ENCODE assay signal across 20 cellular contexts in the genomic region with DNA sequence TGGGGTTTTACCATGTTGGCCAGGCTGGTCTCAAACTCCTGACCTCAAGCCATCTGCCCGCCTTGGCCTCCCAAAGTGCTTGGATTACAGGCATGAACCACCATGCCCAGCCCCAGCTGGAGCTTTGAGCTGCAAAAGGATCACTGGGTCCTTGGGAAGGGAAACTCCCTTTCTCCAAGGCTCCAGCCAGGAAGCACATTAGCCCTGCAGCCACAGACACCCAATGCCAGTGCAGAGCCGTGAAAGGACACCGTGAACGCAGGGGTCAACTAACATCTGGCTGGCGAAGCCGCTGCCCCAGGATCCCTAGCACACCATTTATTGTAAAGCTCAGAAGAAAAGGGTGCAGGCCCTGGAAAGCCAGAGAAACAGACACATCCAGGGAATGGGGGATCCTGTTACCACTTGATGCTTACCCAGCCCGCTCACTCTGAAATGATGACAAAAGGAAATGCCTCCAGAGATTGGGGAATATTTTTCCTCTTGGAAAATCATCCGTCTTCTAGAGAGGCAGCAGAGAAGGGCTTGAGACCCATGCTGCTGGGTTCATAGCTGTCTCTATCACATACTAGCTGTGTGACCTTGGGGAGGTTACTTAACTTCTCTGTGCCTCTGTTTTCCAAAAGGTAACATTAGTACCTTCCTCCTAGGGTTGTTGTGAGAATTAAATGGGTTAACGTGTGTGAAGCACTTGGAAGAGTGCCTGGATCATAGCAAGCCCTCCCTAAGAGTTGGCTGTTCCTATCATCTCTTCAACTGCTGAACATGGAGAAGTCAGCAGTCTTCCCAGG. TPM values are rescaled to one million over a fixed set of nuclear protein-coding genes. Genes with fewer than 3 reads are reported as not detected.
"Had no signal": no experiment of that assay in that cellular context is flagged by ENCODE, and none has a peak within 500 bp of the region (broad histone marks: within the 10 kb centered on the region; RNA-seq: fewer than 3 reads in every experiment).

No MANE protein-coding gene starts in this region.

- H3K4me3 ChIP-seq: heart right ventricle, mucosa of descending colon, prostate gland, tibial nerve had no signal

- H3K27ac ChIP-seq: foreskin keratinocyte, prostate gland, WERI-Rb-1 had no signal

- H3K27me3 Mint-ChIP-seq: activated CD4-positive, alpha-beta memory T cell treated with anti-CD3 and anti-CD28 coated beads for 36 hours; activated CD4-positive, alpha-beta T cell treated with anti-CD3 and anti-CD28 coated beads for 36 hours; central memory CD8-positive, alpha-beta T cell; stimulated activated memory B cell treated with anti-CD40 and anti-IgM and Interleukin-4, amounts not matched to agents 10 μg/mL and 1 μg/mL and 100 μg/mL, for 72 hours had no signal

- H3K4me1 ChIP-seq: foreskin keratinocyte, prostate gland had no signal

- H3K9me3 ChIP-seq: heart right ventricle, mucosa of descending colon, prostate gland, tibial nerve had no signal

- H3K9me3 Mint-ChIP-seq: activated CD4-positive, alpha-beta memory T cell treated with anti-CD3 and anti-CD28 coated beads for 36 hours; activated naive CD4-positive, alpha-beta T cell treated with anti-CD3 and anti-CD28 coated beads, Interleukin-2, amount 50 U/mL, for 24 hours; central memory CD8-positive, alpha-beta T cell; stimulated activated memory B cell treated with anti-CD40 and anti-IgM and Interleukin-4, amounts not matched to agents 10 μg/mL and 1 μg/mL and 100 μg/mL, for 72 hours had no signal

- H3K27ac Mint-ChIP-seq: activated CD4-positive, alpha-beta memory T cell treated with anti-CD3 and anti-CD28 coated beads for 36 hours; activated CD4-positive, alpha-beta T cell treated with anti-CD3 and anti-CD28 coated beads for 36 hours; activated naive CD4-positive, alpha-beta T cell treated with anti-CD3 and anti-CD28 coated beads, Interleukin-2, amount 50 U/mL, for 24 hours; naive thymus-derived CD4-positive, alpha-beta T cell; stimulated activated memory B cell treated with anti-CD40 and anti-IgM and Interleukin-4, amounts not matched to agents 10 μg/mL and 1 μg/mL and 100 μg/mL, for 72 hours; T-helper 17 cell had no signal

- H3K36me3 Mint-ChIP-seq: activated CD4-positive, alpha-beta memory T cell treated with anti-CD3 and anti-CD28 coated beads for 36 hours; activated naive CD4-positive, alpha-beta T cell treated with anti-CD3 and anti-CD28 coated beads, Interleukin-2, amount 50 U/mL, for 24 hours; naive thymus-derived CD4-positive, alpha-beta T cell had no signal

- ATAC-seq: activated CD4-positive, alpha-beta T cell treated with anti-CD3 and anti-CD28 coated beads for 36 hours; foreskin keratinocyte; mucosa of descending colon; naive thymus-derived CD4-positive, alpha-beta T cell; stimulated activated memory B cell treated with anti-CD40 and anti-IgM and Interleukin-4, amounts not matched to agents 10 μg/mL and 1 μg/mL and 100 μg/mL, for 72 hours; T-helper 17 cell had no signal

- H3K36me3 ChIP-seq: prostate gland had no signal

- H3K27me3 ChIP-seq: foreskin keratinocyte, heart right ventricle, tibial nerve had no signal

- DNase-seq: activated CD4-positive, alpha-beta memory T cell treated with anti-CD3 and anti-CD28 coated beads for 36 hours; activated CD4-positive, alpha-beta T cell treated with anti-CD3 and anti-CD28 coated beads for 36 hours; activated effector memory CD4-positive, alpha-beta T cell treated with anti-CD3 and anti-CD28 coated beads, Interleukin-2, amount 50 U/mL, for 16 hours; activated T-cell treated with anti-CD3 and anti-CD28 coated beads, Interleukin-2, amount 50 U/mL, for 48 hours; effector memory CD4-positive, alpha-beta T cell; foreskin keratinocyte; heart right ventricle; left cardiac atrium; mucosa of descending colon; naive thymus-derived CD4-positive, alpha-beta T cell; nucleus accumbens; stimulated activated CD4-positive, alpha-beta T cell treated with anti-CD3 and anti-CD28 coated beads, Interleukin-2, amount 100 ng/mL, for 48 hours; T-helper 17 cell; WERI-Rb-1 had no signal

- H3K4me3 Mint-ChIP-seq: activated CD4-positive, alpha-beta memory T cell treated with anti-CD3 and anti-CD28 coated beads for 36 hours; activated CD4-positive, alpha-beta T cell treated with anti-CD3 and anti-CD28 coated beads for 36 hours; activated naive CD4-positive, alpha-beta T cell treated with anti-CD3 and anti-CD28 coated beads, Interleukin-2, amount 50 U/mL, for 24 hours; brain; central memory CD8-positive, alpha-beta T cell; naive thymus-derived CD4-positive, alpha-beta T cell; stimulated activated memory B cell treated with anti-CD40 and anti-IgM and Interleukin-4, amounts not matched to agents 10 μg/mL and 1 μg/mL and 100 μg/mL, for 72 hours; T-helper 17 cell had no signal

- H3K4me1 Mint-ChIP-seq: activated CD4-positive, alpha-beta T cell treated with anti-CD3 and anti-CD28 coated beads for 36 hours; activated naive CD4-positive, alpha-beta T cell treated with anti-CD3 and anti-CD28 coated beads, Interleukin-2, amount 50 U/mL, for 24 hours; central memory CD8-positive, alpha-beta T cell; naive thymus-derived CD4-positive, alpha-beta T cell; stimulated activated memory B cell treated with anti-CD40 and anti-IgM and Interleukin-4, amounts not matched to agents 10 μg/mL and 1 μg/mL and 100 μg/mL, for 72 hours; T-helper 17 cell had no signal

RNA-seq across cellular contexts. Expression of gene LMCD1, which starts 40.8 kb away (rescaled TPM):
- polyA plus RNA-seq: naive thymus-derived CD4-positive, alpha-beta T cell had no signal
